Comparison of ENCODE assay signal across 13 cellular contexts in genomic region chr9:118325757-118326156, GRCh38.
A peak's percentile ranks its signal among the peaks of the same experiment; 100 is the strongest.
DNase-seq lines count a peak whose midpoint lies in the region; ATAC-seq lines count a peak whose summit lies in the region.
"Had no signal": no experiment of that assay in that cellular context is flagged by ENCODE, and none has a peak within 500 bp of the region (broad histone marks: within the 10 kb centered on the region; RNA-seq: fewer than 3 reads in every experiment).

No MANE protein-coding gene starts in this region.

- DNase-seq in NCI-H748 (lab: John Stamatoyannopoulos, UW; ENCODE audit: unreplicated experiment) (peak; percentile 27), NCI-H748 treated with DMSO at 0.1 percent for 48 hours (lab: John Stamatoyannopoulos, UW) (no peak), NCI-H69 (lab: John Stamatoyannopoulos, UW) (peak; percentile 40)
- no peak for DNase-seq in NK-92 treated with Interleukin-12 subunit alpha and Interleukin-12 subunit beta, amount 100 ng/mL, for 24 hours (lab: John Stamatoyannopoulos, UW)
- DNase-seq: AML-193; Caco-2; Calu3; CD4-positive, alpha-beta T cell; CD8-positive, alpha-beta T cell; DMS79 treated with DMSO at 0.1 percent for 48 hours; GF-D8 had no signal

- no peak for ATAC-seq in HG03565 (IDR thresholded peaks at IDR 0.05; ENCODE audit: unreplicated experiment)
- ATAC-seq: A549; CD8-positive, alpha-beta T cell had no signal

Comparison
In these comparisons a context has a peak if more than half of its experiments do, and no peak if none do; other contexts are left out.
1. DNase-seq: peak in NCI-H748 (single experiment) and NCI-H69 (single experiment); none in NCI-H748 treated with DMSO at 0.1 percent for 48 hours (single experiment) and NK-92 treated with Interleukin-12 subunit alpha and Interleukin-12 subunit beta, amount 100 ng/mL, for 24 hours (single experiment).